Comparison of ENCODE assay signal across 9 cellular contexts in the genomic region with DNA sequence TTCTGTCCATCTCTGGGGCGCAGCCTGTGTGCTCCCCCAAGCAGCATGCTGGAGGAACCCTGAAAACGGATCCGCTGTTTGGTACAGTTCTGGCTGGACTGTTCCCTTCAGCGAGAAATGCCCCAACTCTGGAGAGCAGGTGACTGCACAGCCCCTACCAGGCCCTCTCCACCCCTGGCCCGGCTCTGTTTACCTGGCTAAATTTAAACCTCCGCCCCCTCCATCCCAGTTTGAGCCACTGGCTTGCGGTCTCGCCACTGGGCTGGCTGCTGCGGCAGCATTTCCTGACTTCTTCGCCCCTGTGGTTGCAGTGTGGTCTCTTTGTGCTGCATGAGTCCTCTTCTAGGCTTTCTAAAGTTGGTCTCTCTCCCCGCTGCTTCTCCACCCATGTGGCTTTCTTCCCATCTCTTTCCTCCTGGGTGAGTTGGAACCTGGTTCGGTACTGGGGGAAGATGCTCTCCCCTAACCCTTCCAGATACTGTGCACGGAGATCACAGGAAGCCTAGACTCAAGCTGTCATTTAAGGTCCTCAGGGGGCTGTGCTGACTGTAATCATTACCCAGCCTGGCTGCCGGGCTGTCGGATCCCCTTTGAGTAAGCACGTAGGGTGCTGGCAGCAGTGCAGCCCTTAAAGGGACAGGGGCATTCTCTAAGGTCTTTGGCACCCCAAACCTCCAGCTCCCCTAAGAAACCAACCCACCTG.
DNase-seq lines count a peak whose midpoint lies in the region; ATAC-seq and TF ChIP-seq lines count a peak whose summit lies in the region.
"Had no signal": no experiment of that assay in that cellular context is flagged by ENCODE, and none has a peak within 500 bp of the region (broad histone marks: within the 10 kb centered on the region; RNA-seq: fewer than 3 reads in every experiment).

No MANE protein-coding gene starts in this region.

- peak overlapping the region; percentile 27; the same call in 1 of the 2 replicates for H3K4me3 ChIP-seq in AG04450 (ENCODE audit: low read depth, low read length)
- H3K4me3 ChIP-seq in SK-N-MC: 0 out of 2 replicates have a peak overlapping the region, but pooled peaks have one; percentile 1
- no peak overlapping the region for H3K4me3 ChIP-seq in thyroid gland (replicated peaks in 1 of 3)

- peaks cover 0 to 13% of the 10 kb centered on the region in 2 donors for H3K4me1 ChIP-seq in thyroid gland

- H3K4me1 Mint-ChIP-seq in stimulated activated naive CD8-positive, alpha-beta T cell treated with anti-CD3 and anti-CD28 coated beads, Interleukin-15, Interleukin-2, amounts not matched to agents 100 ng/mL and 50 ng/mL, for 24 hours (ENCODE audit: low read depth): peaks cover 41% of the 10 kb centered on the region

- 55 to 68% methylated on average over 16 of the region's 16 CpGs for WGBS in thyroid gland, 2 donors

- H3K4me3 Mint-ChIP-seq in stimulated activated naive CD8-positive, alpha-beta T cell treated with anti-CD3 and anti-CD28 coated beads, Interleukin-15, Interleukin-2, amounts not matched to agents 100 ng/mL and 50 ng/mL, for 24 hours: peak overlapping the region; percentile 71

- no peak overlapping the region for H3K9ac ChIP-seq in SK-N-MC (ENCODE audit: insufficient read length)

- H3K36me3 ChIP-seq in SK-N-MC (ENCODE audit: insufficient read depth, low read length) (no peaks in the 10 kb centered on the region), thyroid gland (no peaks in the 10 kb centered on the region)

- H3K27me3 ChIP-seq in AG04450 (ENCODE audit: control insufficient read depth, insufficient read depth, low read length): no peaks in the 10 kb centered on the region
- H3K27me3 ChIP-seq in thyroid gland: peaks cover 3% of the 10 kb centered on the region

- POLR2A ChIA-PET in AG04450 (lab: Yijun Ruan, JAX): interaction anchor here (0.5 to 0.6 kb wide), 2 partner anchors 46 to 584 kb away, joined by 3 read pairs; a partner anchor contains a TSS

- DNase-seq in AG04450 (ENCODE audit: low read depth, low spot score) (no peak), SK-N-MC (ENCODE audit: low read depth, low spot score) (no peak), fibroblast of peridontal ligament (ENCODE audit: extremely low read depth) (peak; percentile 61), thyroid gland (no peak), NCI-H510A (lab: John Stamatoyannopoulos, UW) (no peak)

- peak; percentile 42 for ATAC-seq in GM18858 (IDR thresholded peaks at IDR 0.05; ENCODE audit: unreplicated experiment)
- ATAC-seq in HG02943 (IDR thresholded peaks at IDR 0.05; ENCODE audit: low read depth, unreplicated experiment): peak; percentile 46

- no peaks in the 10 kb centered on the region for H3K9me3 Mint-ChIP-seq in stimulated activated naive CD8-positive, alpha-beta T cell treated with anti-CD3 and anti-CD28 coated beads, Interleukin-15, Interleukin-2, amounts not matched to agents 100 ng/mL and 50 ng/mL, for 24 hours

- intact Hi-C loops in thyroid gland (cut with DNase I): no loop called here

- CTCF ChIA-PET in AG04450 (lab: Charles Lee): interaction anchor here (2.5 kb wide), 1 partner anchor 416 kb away, joined by 8 read pairs; no protein-coding TSS in a partner anchor

- H3K36me3 Mint-ChIP-seq in stimulated activated naive CD8-positive, alpha-beta T cell treated with anti-CD3 and anti-CD28 coated beads, Interleukin-15, Interleukin-2, amounts not matched to agents 100 ng/mL and 50 ng/mL, for 24 hours (ENCODE audit: low read depth): no peaks in the 10 kb centered on the region

- H3K27ac ChIP-seq in AG04450 (ENCODE audit: low read depth, low read length) (no peak overlapping the region), SK-N-MC (no peak overlapping the region), thyroid gland (no peak overlapping the region)
- H3K27ac ChIP-seq: HL-60 had no signal

- peaks cover 78% of the 10 kb centered on the region for H3K27me3 Mint-ChIP-seq in stimulated activated naive CD8-positive, alpha-beta T cell treated with anti-CD3 and anti-CD28 coated beads, Interleukin-15, Interleukin-2, amounts not matched to agents 100 ng/mL and 50 ng/mL, for 24 hours

- no peaks in the 10 kb centered on the region for H3K9me3 ChIP-seq in AG04450 (ENCODE audit: control insufficient read depth, insufficient read depth, low read length)
- H3K9me3 ChIP-seq in SK-N-MC (ENCODE audit: low read depth, low read length): no peaks in the 10 kb centered on the region
- no peaks in the 10 kb centered on the region for H3K9me3 ChIP-seq in thyroid gland

- H3K27ac Mint-ChIP-seq in stimulated activated naive CD8-positive, alpha-beta T cell treated with anti-CD3 and anti-CD28 coated beads, Interleukin-15, Interleukin-2, amounts not matched to agents 100 ng/mL and 50 ng/mL, for 24 hours: peak overlapping the region; percentile 69

- TF ChIP-seq CTCF in AG04450 (IDR thresholded peaks at IDR 0.05; ENCODE audit: low read depth, low read length) (no peak), thyroid gland (IDR thresholded peaks at IDR 0.05) (no peak)

- TF ChIP-seq POLR2A in thyroid gland (IDR thresholded peaks at IDR 0.05): no peak

Comparison
In these comparisons a context has a peak if more than half of its experiments do, and no peak if none do; other contexts are left out.
1. H3K4me3 ChIP-seq: peak in AG04450 (single experiment) and SK-N-MC (single experiment); none in thyroid gland (0 of 3).